Comparison of ENCODE assay signal across 1 cellular context in the genomic region with DNA sequence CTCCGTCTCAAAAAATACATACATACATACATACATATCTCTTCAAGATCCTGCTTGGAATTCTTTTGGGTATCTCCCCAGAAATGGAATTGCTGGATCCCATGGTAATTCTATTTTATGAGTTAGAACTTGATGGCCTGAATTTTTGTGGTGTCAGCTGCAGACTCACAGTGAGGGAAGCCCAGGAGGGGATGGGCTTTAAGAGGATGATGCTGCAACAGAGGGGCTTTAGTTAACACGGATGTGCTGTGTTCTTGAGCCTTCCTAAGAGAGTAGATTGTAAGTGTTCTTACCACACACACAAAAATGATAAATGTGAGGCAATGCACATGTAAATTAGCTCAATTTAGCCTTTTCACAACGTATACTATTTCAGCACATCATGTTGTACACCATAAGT.
TF ChIP-seq lines count a peak whose summit lies in the region.

No MANE protein-coding gene starts in this region.

TF ChIP-seq in endothelial cell of umbilical vein, 7 proteins besides CTCF, POLR2A, EP300 and RAD21:
- TF ChIP-seq, protein P1, sequence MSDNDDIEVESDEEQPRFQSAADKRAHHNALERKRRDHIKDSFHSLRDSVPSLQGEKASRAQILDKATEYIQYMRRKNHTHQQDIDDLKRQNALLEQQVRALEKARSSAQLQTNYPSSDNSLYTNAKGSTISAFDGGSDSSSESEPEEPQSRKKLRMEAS (IDR thresholded peaks at IDR 0.05; ENCODE audit: insufficient read depth, insufficient read length): no peak
- no peak for TF ChIP-seq GATA2 (IDR thresholded peaks at IDR 0.05; ENCODE audit: insufficient read depth, insufficient read length, low read depth, low read length)
- no peak for TF ChIP-seq FOS (IDR thresholded peaks at IDR 0.05; ENCODE audit: borderline replicate concordance, insufficient read depth, low read length)
- TF ChIP-seq EZH2 (IDR thresholded peaks at IDR 0.05; ENCODE audit: borderline replicate concordance, low read depth, low read length, severe bottlenecking): no peak
- no peak for TF ChIP-seq POLR2AphosphoS5 (IDR thresholded peaks at IDR 0.05; ENCODE audit: insufficient read depth, low read depth, low read length)
- TF ChIP-seq MYC (IDR thresholded peaks at IDR 0.05; ENCODE audit: low read depth, low read length): no peak
- no peak for TF ChIP-seq JUN (IDR thresholded peaks at IDR 0.05; ENCODE audit: borderline replicate concordance, insufficient read depth, insufficient read length, low read depth)
